Comparison of ENCODE assay signal across 9 cellular contexts in genomic region chr2:120344991-120345975, GRCh38. TPM values are rescaled to one million over a fixed set of nuclear protein-coding genes. Genes with fewer than 3 reads are reported as not detected.
A peak's percentile ranks its signal among the peaks of the same experiment; 100 is the strongest.
DNase-seq lines count a peak whose midpoint lies in the region; ATAC-seq and TF ChIP-seq lines count a peak whose summit lies in the region.
"Had no signal": no experiment of that assay in that cellular context is flagged by ENCODE, and none has a peak within 500 bp of the region (broad histone marks: within the 10 kb centered on the region; RNA-seq: fewer than 3 reads in every experiment).

No MANE protein-coding gene starts in this region.

- peak overlapping the region in 1 of 2 donors; percentile 35 for H3K9ac ChIP-seq in colonic mucosa (ENCODE audit: low read depth in 2 of 2, low read length in 2 of 2)

- DNase-seq in DMS 273 (lab: John Stamatoyannopoulos, UW; ENCODE audit: unreplicated experiment) (peak; percentile 72), DMS 273 treated with DMSO at 0.1 percent for 48 hours (lab: John Stamatoyannopoulos, UW) (no peak), NCI-H526 treated with DMSO at 0.1 percent for 48 hours (lab: John Stamatoyannopoulos, UW) (peak; percentile 49), colonic mucosa (no peak), SKM-1 (lab: John Stamatoyannopoulos, UW; ENCODE audit: unreplicated experiment) (no peak)
- no peak for DNase-seq in activated effector memory CD4-positive, alpha-beta T cell treated with anti-CD3 and anti-CD28 coated beads, Interleukin-2, amount 50 U/mL, for 16 hours

- no peak for TF ChIP-seq CTCF in colonic mucosa (IDR thresholded peaks at IDR 0.05)

- H3K27ac ChIP-seq in colonic mucosa (no peak overlapping the region), mesodermal cell (ENCODE audit: low read depth, low read length, severe bottlenecking) (no peak overlapping the region)

- WGBS in mesodermal cell (ENCODE audit: insufficient coverage in 2 of 2), 2 experiments, result 0 to 1% methylated on average over 67 to 101 of the region's 146 CpGs

- H3K4me1 ChIP-seq in colonic mucosa, result peaks cover 12% of the 10 kb centered on the region
- H3K4me1 ChIP-seq in mesodermal cell (ENCODE audit: control insufficient read depth, insufficient read depth, low read length, poor library complexity, severe bottlenecking), result peaks cover 7% of the 10 kb centered on the region

- ATAC-seq in HG02610 (IDR thresholded peaks at IDR 0.05; ENCODE audit: unreplicated experiment), result no peak

- H3K9me3 ChIP-seq in colonic mucosa, result no peaks in the 10 kb centered on the region
- no peaks in the 10 kb centered on the region for H3K9me3 ChIP-seq in mesodermal cell (ENCODE audit: control insufficient read depth, low read length)

- no peaks in the 10 kb centered on the region for H3K36me3 ChIP-seq in colonic mucosa
- H3K36me3 ChIP-seq in mesodermal cell (ENCODE audit: control insufficient read depth, insufficient read depth, low read length), result no peaks in the 10 kb centered on the region

- peak overlapping the region; percentile 46 for H3K4me3 ChIP-seq in colonic mucosa
- H3K4me3 ChIP-seq in mesodermal cell (ENCODE audit: extremely low read depth, insufficient read depth, low read length, poor library complexity, severe bottlenecking), result peak overlapping the region; percentile 19

- intact Hi-C loops in colonic mucosa (cut with DNase I), result loop anchor here (10.0 kb wide), 1 partner anchor 210 kb away; no protein-coding TSS in a partner anchor

- peaks cover 71% of the 10 kb centered on the region for H3K27me3 ChIP-seq in colonic mucosa

RNA-seq across cellular contexts. Expression of gene INHBB, which starts 0.7 kb away (rescaled TPM):
- total RNA-seq in colonic mucosa, result 1 to 10 TPM in 1 of 2 donors, under 1 TPM in 1; 0.30 to 3.1 TPM
- polyA plus RNA-seq in mesodermal cell (2013, experiment 1 of 2), result 0.18 TPM
- polyA plus RNA-seq in mesodermal cell (2013, experiment 2 of 2), result 0.15 TPM
- total RNA-seq: activated CD8-positive, alpha-beta memory T cell treated with anti-CD3 and anti-CD28 coated beads for 36 hours had no signal

Comparison
In these comparisons a context has a peak if more than half of its experiments do, and no peak if none do; other contexts are left out.
1. DNase-seq: peak in DMS 273 (single experiment) and NCI-H526 treated with DMSO at 0.1 percent for 48 hours (single experiment); none in DMS 273 treated with DMSO at 0.1 percent for 48 hours (single experiment), colonic mucosa (single experiment), activated effector memory CD4-positive, alpha-beta T cell treated with anti-CD3 and anti-CD28 coated beads, Interleukin-2, amount 50 U/mL, for 16 hours (single experiment) and SKM-1 (single experiment).